ENCODE assay signal across 1 cellular context in the genomic region with DNA sequence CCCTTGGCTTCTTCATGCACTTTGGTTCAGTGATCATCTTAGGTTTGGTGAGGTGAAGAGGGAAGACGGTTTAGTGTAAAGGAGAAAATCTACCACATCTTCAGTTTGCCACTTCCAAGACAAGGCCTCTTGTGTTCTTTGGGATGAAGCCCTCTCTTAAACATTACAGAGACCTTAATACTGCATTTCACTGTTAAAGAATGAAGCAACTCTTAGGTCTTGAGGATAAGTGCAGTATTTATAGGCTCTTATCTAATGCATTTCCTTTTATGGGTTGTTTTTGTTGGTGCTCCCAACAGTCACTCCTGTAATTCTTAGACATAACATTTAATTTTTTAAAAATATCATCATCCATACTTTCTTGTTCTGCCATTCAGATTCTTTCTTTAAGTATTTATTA.
TF ChIP-seq lines count a peak whose summit lies in the region.

No MANE protein-coding gene starts in this region.

TF ChIP-seq in GM23338, 12 proteins besides CTCF, POLR2A, EP300 and RAD21 (continued from another document):
- TF ChIP-seq, protein P1, sequence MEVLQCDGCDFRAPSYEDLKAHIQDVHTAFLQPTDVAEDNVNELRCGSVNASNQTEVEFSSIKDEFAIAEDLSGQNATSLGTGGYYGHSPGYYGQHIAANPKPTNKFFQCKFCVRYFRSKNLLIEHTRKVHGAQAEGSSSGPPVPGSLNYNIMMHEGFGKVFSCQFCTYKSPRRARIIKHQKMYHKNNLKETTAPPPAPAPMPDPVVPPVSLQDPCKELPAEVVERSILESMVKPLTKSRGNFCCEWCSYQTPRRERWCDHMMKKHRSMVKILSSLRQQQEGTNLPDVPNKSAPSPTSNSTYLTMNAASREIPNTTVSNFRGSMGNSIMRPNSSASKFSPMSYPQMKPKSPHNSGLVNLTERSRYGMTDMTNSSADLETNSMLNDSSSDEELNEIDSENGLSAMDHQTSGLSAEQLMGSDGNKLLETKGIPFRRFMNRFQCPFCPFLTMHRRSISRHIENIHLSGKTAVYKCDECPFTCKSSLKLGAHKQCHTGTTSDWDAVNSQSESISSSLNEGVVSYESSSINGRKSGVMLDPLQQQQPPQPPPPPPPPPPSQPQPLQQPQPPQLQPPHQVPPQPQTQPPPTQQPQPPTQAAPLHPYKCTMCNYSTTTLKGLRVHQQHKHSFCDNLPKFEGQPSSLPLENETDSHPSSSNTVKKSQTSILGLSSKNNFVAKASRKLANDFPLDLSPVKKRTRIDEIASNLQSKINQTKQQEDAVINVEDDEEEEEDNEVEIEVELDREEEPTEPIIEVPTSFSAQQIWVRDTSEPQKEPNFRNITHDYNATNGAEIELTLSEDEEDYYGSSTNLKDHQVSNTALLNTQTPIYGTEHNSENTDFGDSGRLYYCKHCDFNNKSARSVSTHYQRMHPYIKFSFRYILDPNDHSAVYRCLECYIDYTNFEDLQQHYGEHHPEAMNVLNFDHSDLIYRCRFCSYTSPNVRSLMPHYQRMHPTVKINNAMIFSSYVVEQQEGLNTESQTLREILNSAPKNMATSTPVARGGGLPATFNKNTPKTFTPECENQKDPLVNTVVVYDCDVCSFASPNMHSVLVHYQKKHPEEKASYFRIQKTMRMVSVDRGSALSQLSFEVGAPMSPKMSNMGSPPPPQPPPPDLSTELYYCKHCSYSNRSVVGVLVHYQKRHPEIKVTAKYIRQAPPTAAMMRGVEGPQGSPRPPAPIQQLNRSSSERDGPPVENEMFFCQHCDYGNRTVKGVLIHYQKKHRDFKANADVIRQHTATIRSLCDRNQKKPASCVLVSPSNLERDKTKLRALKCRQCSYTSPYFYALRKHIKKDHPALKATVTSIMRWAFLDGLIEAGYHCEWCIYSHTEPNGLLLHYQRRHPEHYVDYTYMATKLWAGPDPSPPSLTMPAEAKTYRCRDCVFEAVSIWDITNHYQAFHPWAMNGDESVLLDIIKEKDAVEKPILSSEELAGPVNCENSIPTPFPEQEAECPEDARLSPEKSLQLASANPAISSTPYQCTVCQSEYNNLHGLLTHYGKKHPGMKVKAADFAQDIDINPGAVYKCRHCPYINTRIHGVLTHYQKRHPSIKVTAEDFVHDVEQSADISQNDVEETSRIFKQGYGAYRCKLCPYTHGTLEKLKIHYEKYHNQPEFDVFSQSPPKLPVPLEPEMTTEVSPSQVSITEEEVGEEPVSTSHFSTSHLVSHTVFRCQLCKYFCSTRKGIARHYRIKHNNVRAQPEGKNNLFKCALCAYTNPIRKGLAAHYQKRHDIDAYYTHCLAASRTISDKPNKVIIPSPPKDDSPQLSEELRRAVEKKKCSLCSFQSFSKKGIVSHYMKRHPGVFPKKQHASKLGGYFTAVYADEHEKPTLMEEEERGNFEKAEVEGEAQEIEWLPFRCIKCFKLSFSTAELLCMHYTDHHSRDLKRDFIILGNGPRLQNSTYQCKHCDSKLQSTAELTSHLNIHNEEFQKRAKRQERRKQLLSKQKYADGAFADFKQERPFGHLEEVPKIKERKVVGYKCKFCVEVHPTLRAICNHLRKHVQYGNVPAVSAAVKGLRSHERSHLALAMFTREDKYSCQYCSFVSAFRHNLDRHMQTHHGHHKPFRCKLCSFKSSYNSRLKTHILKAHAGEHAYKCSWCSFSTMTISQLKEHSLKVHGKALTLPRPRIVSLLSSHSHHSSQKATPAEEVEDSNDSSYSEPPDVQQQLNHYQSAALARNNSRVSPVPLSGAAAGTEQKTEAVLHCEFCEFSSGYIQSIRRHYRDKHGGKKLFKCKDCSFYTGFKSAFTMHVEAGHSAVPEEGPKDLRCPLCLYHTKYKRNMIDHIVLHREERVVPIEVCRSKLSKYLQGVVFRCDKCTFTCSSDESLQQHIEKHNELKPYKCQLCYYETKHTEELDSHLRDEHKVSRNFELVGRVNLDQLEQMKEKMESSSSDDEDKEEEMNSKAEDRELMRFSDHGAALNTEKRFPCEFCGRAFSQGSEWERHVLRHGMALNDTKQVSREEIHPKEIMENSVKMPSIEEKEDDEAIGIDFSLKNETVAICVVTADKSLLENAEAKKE (CRISPR knock-in tag; IDR thresholded peaks at IDR 0.05): no peak
- TF ChIP-seq JUNB (IDR thresholded peaks at IDR 0.05; ENCODE audit: unreplicated experiment) (no peak), EZH2 (IDR thresholded peaks at IDR 0.05; ENCODE audit: low read depth, unreplicated experiment) (no peak), CREB1 (CRISPR knock-in tag; IDR thresholded peaks at IDR 0.05; ENCODE audit: low read depth) (no peak)
- TF ChIP-seq, protein P2, sequence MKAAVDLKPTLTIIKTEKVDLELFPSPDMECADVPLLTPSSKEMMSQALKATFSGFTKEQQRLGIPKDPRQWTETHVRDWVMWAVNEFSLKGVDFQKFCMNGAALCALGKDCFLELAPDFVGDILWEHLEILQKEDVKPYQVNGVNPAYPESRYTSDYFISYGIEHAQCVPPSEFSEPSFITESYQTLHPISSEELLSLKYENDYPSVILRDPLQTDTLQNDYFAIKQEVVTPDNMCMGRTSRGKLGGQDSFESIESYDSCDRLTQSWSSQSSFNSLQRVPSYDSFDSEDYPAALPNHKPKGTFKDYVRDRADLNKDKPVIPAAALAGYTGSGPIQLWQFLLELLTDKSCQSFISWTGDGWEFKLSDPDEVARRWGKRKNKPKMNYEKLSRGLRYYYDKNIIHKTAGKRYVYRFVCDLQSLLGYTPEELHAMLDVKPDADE (IDR thresholded peaks at IDR 0.05): no peak
